Comparison of ENCODE assay signal across 9 cellular contexts in the genomic region with DNA sequence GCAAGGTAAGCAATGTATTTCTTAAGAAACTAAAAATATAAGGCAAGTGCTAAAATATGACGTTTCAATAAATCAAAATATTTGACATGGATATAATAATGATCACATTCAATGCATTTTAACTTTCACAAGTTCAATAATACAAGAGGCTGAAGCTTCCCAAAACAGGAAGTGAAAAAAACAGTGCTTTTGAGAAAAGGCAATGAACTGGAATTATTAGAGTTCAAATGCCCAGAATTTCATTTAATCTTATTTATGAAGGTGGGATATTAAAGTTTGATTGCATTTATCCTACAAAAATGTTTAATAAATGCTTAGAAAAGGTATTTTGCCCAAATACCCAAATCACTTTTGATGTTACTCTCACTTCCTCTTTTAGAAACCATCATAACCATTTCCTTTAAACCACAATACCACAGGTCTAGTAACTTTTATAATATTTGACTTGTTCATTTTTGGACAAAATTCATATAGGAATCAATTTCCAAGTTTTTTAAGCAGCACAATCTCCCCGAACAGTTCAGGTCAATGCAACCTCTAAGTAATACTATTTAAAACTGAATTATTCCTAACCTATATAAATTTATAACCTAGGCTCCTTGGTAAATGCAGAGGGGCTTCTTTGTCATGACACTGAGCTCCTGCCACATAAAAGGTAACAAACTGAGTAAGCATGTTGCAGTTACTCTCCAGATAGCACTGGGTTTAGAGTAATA. TPM values are rescaled to one million over a fixed set of nuclear protein-coding genes. Genes with fewer than 3 reads are reported as not detected.
DNase-seq lines count a peak whose midpoint lies in the region; ATAC-seq and TF ChIP-seq lines count a peak whose summit lies in the region.
"Had no signal": no experiment of that assay in that cellular context is flagged by ENCODE, and none has a peak within 500 bp of the region (broad histone marks: within the 10 kb centered on the region; RNA-seq: fewer than 3 reads in every experiment).

No MANE protein-coding gene starts in this region.

- H3K4me3 ChIP-seq in fibroblast of lung (replicated peaks in 1 of 4; ENCODE audit: control extremely low read depth in 1 of 4, insufficient read depth in 1 of 4, low read depth in 3 of 4, low read length in 4 of 4) (peak overlapping the region; percentile 51 to 97 (median 76)), stomach (peak overlapping the region; percentile 65 to 89 (median 80))

- no peak for TF ChIP-seq CTCF in fibroblast of lung (conservative IDR thresholded peaks at IDR 0.05 in 1 of 2, IDR thresholded peaks at IDR 0.05 in 1 of 2; ENCODE audit: low read depth in 1 of 2, low read length in 2 of 2)
- no peak for TF ChIP-seq CTCF in stomach (IDR thresholded peaks at IDR 0.05)

- H4K20me1 ChIP-seq in fibroblast of lung (ENCODE audit: control insufficient read depth, extremely low read depth, insufficient read depth, low read length) = peaks cover 5% of the 10 kb centered on the region

- DNase-seq in NCI-H82 (lab: John Stamatoyannopoulos, UW) (peak; percentile 6), NCI-H82 treated with DMSO at 0.1 percent for 48 hours (lab: John Stamatoyannopoulos, UW; ENCODE audit: unreplicated experiment) (no peak), NOMO-1 (lab: John Stamatoyannopoulos, UW; ENCODE audit: unreplicated experiment in 2 of 2) (peak; percentile 33 to 82), fibroblast of lung (ENCODE audit: low read depth in 2 of 2) (no peak), stomach (no peak), NK-92 (lab: John Stamatoyannopoulos, UW; ENCODE audit: unreplicated experiment) (no peak)
- no peak for DNase-seq in activated CD8-positive, alpha-beta memory T cell treated with anti-CD3 and anti-CD28 coated beads for 24 hours

- H3K4me2 ChIP-seq in fibroblast of lung (ENCODE audit: extremely low read depth, insufficient read depth, low read length) = peak overlapping the region; percentile 93

- no peaks in the 10 kb centered on the region for H3K36me3 ChIP-seq in fibroblast of lung (ENCODE audit: control insufficient read depth, insufficient read depth, low read length)
- no peaks in the 10 kb centered on the region for H3K36me3 ChIP-seq in stomach

- H3K9me3 ChIP-seq in fibroblast of lung (ENCODE audit: control insufficient read depth, insufficient read depth, low read depth, low read length) = no peaks in the 10 kb centered on the region
- H3K9me3 ChIP-seq in stomach = no peaks in the 10 kb centered on the region

- intact Hi-C loops in stomach (cut with DNase I; ENCODE audit: low total_unique reads) = no loop called here

- TF ChIP-seq POLR2A in stomach (IDR thresholded peaks at IDR 0.05) = no peak

- peak overlapping the region; percentile 18 for H3K27ac ChIP-seq in fibroblast of lung (ENCODE audit: insufficient read depth, low read length)
- peak overlapping the region in 4 of 5 donors; percentile 97 to 99 (median 98) for H3K27ac ChIP-seq in stomach
- H3K27ac ChIP-seq: C4-2B had no signal

- H3K79me2 ChIP-seq in fibroblast of lung (ENCODE audit: control insufficient read depth, insufficient read depth, low read length) = peaks cover 66% of the 10 kb centered on the region

- no peak overlapping the region for H2AFZ ChIP-seq in fibroblast of lung (ENCODE audit: low read length)

- no peak for TF ChIP-seq EP300 in stomach (IDR thresholded peaks at IDR 0.05)

- 18 to 22% (median 18%) methylated on average over 2 of the region's 2 CpGs for WGBS in stomach, 5 donors

- H3K4me1 ChIP-seq in fibroblast of lung (ENCODE audit: control insufficient read depth, extremely low read depth, insufficient read depth, low read length) (peaks cover 2% of the 10 kb centered on the region), stomach (peaks cover 25 to 69% (median 49%) of the 10 kb centered on the region in 4 donors)

- H3K9ac ChIP-seq in fibroblast of lung (ENCODE audit: insufficient read depth, low read length) = peak overlapping the region; percentile 23

- ATAC-seq in HG02610 (IDR thresholded peaks at IDR 0.05; ENCODE audit: unreplicated experiment) = peak; percentile 53

- H3K27me3 ChIP-seq in fibroblast of lung (ENCODE audit: control insufficient read depth, insufficient read depth, low read length) = no peaks in the 10 kb centered on the region
- H3K27me3 ChIP-seq in stomach = peaks cover 0 to 12% (median 3%) of the 10 kb centered on the region in 3 donors

RNA-seq across cellular contexts. Expression of a gene that starts 2.1 kb away (rescaled TPM):
- 106 and 141 TPM in 2 replicates for total RNA-seq in fibroblast of lung
- 185 and 219 TPM in 2 replicates for polyA plus RNA-seq in fibroblast of lung
- polyA plus RNA-seq in fibroblast of lung (2012) = 80.6 and 87.8 TPM in 2 replicates
- polyA minus RNA-seq in fibroblast of lung (ENCODE audit: low replicate concordance) = 10.6 and 22.1 TPM in 2 replicates
- 100 to 1,000 TPM in 3 of 5 donors, 10 to 100 TPM in 2; 13.0 to 262 (median 100) TPM for total RNA-seq in stomach
- polyA plus RNA-seq in stomach = 10 to 100 TPM; 41.5 to 43.7 (median 43.7) TPM

RNA-seq across cellular contexts. Expression of a gene that starts 42.4 kb away (rescaled TPM):
- total RNA-seq in fibroblast of lung = 5.1 and 7.4 TPM in 2 replicates
- 2.4 and 2.6 TPM in 2 replicates for polyA plus RNA-seq in fibroblast of lung
- polyA plus RNA-seq in fibroblast of lung (2012) = 0.85 and 1.1 TPM in 2 replicates
- 1.1 and 1.7 TPM in 2 replicates for polyA minus RNA-seq in fibroblast of lung (ENCODE audit: low replicate concordance)
- 10 to 100 TPM in 1 of 5 donors, 1 to 10 TPM in 3, not detected in 1; 3.5 to 19.6 (median 4.9) TPM for total RNA-seq in stomach
- 1 to 10 TPM; 1.1 to 4.3 (median 1.7) TPM for polyA plus RNA-seq in stomach

Comparison
In these comparisons a context has a peak if more than half of its experiments do, and no peak if none do; other contexts are left out.
1. DNase-seq: peak in NCI-H82 (single experiment) and NOMO-1 (2 of 2); none in NCI-H82 treated with DMSO at 0.1 percent for 48 hours (single experiment), fibroblast of lung (0 of 2), stomach (single experiment), NK-92 (single experiment) and activated CD8-positive, alpha-beta memory T cell treated with anti-CD3 and anti-CD28 coated beads for 24 hours (single experiment).